ENCODE assay signal across 11 cellular contexts in the genomic region with DNA sequence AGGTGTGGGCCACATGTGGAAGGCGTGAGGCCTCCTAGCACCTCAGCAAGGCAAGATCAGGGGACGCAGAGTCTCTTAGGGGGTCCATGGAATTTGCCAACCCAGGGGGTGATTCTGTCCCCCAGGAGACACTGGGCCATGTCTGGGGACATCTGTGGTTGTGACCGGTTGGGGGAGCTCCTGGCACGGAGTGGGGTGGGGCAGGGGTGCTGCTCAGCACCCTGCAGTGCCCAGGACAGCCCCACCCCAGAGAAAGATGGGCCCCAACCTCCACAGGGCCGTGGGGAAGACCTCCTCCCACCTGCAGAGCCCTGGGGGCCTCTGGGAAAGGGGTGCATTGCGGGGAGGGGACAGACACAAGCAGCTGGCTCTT. TPM values are rescaled to one million over a fixed set of nuclear protein-coding genes. Genes with fewer than 3 reads are reported as not detected.
DNase-seq lines count a peak whose midpoint lies in the region; ATAC-seq and TF ChIP-seq lines count a peak whose summit lies in the region.
"Had no signal": no experiment of that assay in that cellular context is flagged by ENCODE, and none has a peak within 500 bp of the region (broad histone marks: within the 10 kb centered on the region; RNA-seq: fewer than 3 reads in every experiment).

No MANE protein-coding gene starts in this region.

- no peak overlapping the region for H3K4me3 ChIP-seq in left lung
- peak overlapping the region; percentile 85 for H3K4me3 ChIP-seq in suprapubic skin
- no peak overlapping the region for H3K4me3 ChIP-seq in lower leg skin (ENCODE audit: low read depth, poor library complexity, severe bottlenecking)
- H3K4me3 ChIP-seq: hepatocyte, SK-N-MC had no signal

- POLR2A ChIA-PET in activated CD8-positive, alpha-beta T cell treated with anti-CD3 and anti-CD28 coated beads, Interleukin-2, amount 10 ng/mL, durations not matched to agents 7 days and 5 days (lab: Charles Lee): interaction anchor here (0.6 kb wide), 1 partner anchor 8 kb away, joined by 3 read pairs; no protein-coding TSS in a partner anchor

- CTCF ChIA-PET in activated CD8-positive, alpha-beta T cell treated with anti-CD3 and anti-CD28 coated beads, Interleukin-2, amount 10 ng/mL, durations not matched to agents 7 days and 5 days (lab: Charles Lee): no interaction called here

- no peak for ATAC-seq in activated CD8-positive, alpha-beta T cell treated with anti-CD3 and anti-CD28 coated beads, Interleukin-2, amount 10 ng/mL, durations not matched to agents 7 days and 5 days
- ATAC-seq in left lung (no peak), GM18498 (IDR thresholded peaks at IDR 0.05; ENCODE audit: unreplicated experiment) (no peak), GM18519 (IDR thresholded peaks at IDR 0.05; ENCODE audit: low FRiP score, unreplicated experiment) (no peak)

- intact Hi-C loops in left lung (cut with DNase I) (no loop called here), lower leg skin (cut with DNase I; ENCODE audit: low total_unique reads) (no loop called here)

- TF ChIP-seq EP300 in suprapubic skin (IDR thresholded peaks at IDR 0.05): no peak

- no peaks in the 10 kb centered on the region for H3K9me3 ChIP-seq in left lung
- H3K9me3 ChIP-seq in suprapubic skin: no peaks in the 10 kb centered on the region

- H3K36me3 Mint-ChIP-seq in activated CD8-positive, alpha-beta T cell treated with anti-CD3 and anti-CD28 coated beads, Interleukin-2, amount 10 ng/mL, durations not matched to agents 7 days and 5 days (ENCODE audit: low read depth): peaks cover 32% of the 10 kb centered on the region

- H3K36me3 ChIP-seq in left lung (peaks cover 0 to 71% of the 10 kb centered on the region in 2 donors), suprapubic skin (peaks cover 39% of the 10 kb centered on the region)

- no peaks in the 10 kb centered on the region for H3K9me3 Mint-ChIP-seq in activated CD8-positive, alpha-beta T cell treated with anti-CD3 and anti-CD28 coated beads, Interleukin-2, amount 10 ng/mL, durations not matched to agents 7 days and 5 days (ENCODE audit: insufficient read depth)

- TF ChIP-seq CTCF in left lung (IDR thresholded peaks at IDR 0.05) (no peak), suprapubic skin (IDR thresholded peaks at IDR 0.05) (no peak), lower leg skin (IDR thresholded peaks at IDR 0.05) (no peak)

- WGBS in suprapubic skin: 65% methylated on average over 4 of the region's 6 CpGs
- 49 to 52% methylated on average over 4 to 5 of the region's 6 CpGs for WGBS in lower leg skin, 2 donors

- H3K27me3 ChIP-seq in left lung (no peaks in the 10 kb centered on the region), suprapubic skin (no peaks in the 10 kb centered on the region)
- H3K27me3 ChIP-seq: hepatocyte had no signal

- H3K27ac Mint-ChIP-seq in activated CD8-positive, alpha-beta T cell treated with anti-CD3 and anti-CD28 coated beads, Interleukin-2, amount 10 ng/mL, durations not matched to agents 7 days and 5 days: no peak overlapping the region

- TF ChIP-seq POLR2A in GM19099 (IDR thresholded peaks at IDR 0.05; ENCODE audit: extremely low read depth, insufficient read length, low read depth) (peak; percentile 11), suprapubic skin (IDR thresholded peaks at IDR 0.05) (no peak), lower leg skin (IDR thresholded peaks at IDR 0.05) (no peak)

- H3K4me3 Mint-ChIP-seq in activated CD8-positive, alpha-beta T cell treated with anti-CD3 and anti-CD28 coated beads, Interleukin-2, amount 10 ng/mL, durations not matched to agents 7 days and 5 days: no peak overlapping the region

- no peaks in the 10 kb centered on the region for H3K27me3 Mint-ChIP-seq in activated CD8-positive, alpha-beta T cell treated with anti-CD3 and anti-CD28 coated beads, Interleukin-2, amount 10 ng/mL, durations not matched to agents 7 days and 5 days (ENCODE audit: low read depth)

- peaks cover 55% of the 10 kb centered on the region for H3K4me1 Mint-ChIP-seq in activated CD8-positive, alpha-beta T cell treated with anti-CD3 and anti-CD28 coated beads, Interleukin-2, amount 10 ng/mL, durations not matched to agents 7 days and 5 days (ENCODE audit: low read depth)

- H3K27ac ChIP-seq in left lung (peak overlapping the region; percentile 95 to 97), suprapubic skin (peak overlapping the region; percentile 93)
- H3K27ac ChIP-seq: hepatocyte, SK-N-MC had no signal

- H3K4me1 ChIP-seq in left lung: peaks cover 61 to 86% of the 10 kb centered on the region in 2 donors
- H3K4me1 ChIP-seq in suprapubic skin: peaks cover 86% of the 10 kb centered on the region

- peak; percentile 20 for DNase-seq in activated CD8-positive, alpha-beta T cell treated with anti-CD3 and anti-CD28 coated beads, Interleukin-2, amount 10 ng/mL, durations not matched to agents 7 days and 5 days
- DNase-seq in left lung (no peak), suprapubic skin (ENCODE audit: low spot score in 2 of 2) (no peak), lower leg skin (ENCODE audit: low spot score in 2 of 2) (no peak)
- DNase-seq: NCI-H2171 had no signal

RNA-seq across cellular contexts. Expression of gene MKNK2, which starts 4.0 kb away (rescaled TPM):
- 100 to 1,000 TPM; 332 to 348 TPM for total RNA-seq in activated CD8-positive, alpha-beta T cell treated with anti-CD3 and anti-CD28 coated beads, Interleukin-2, amount 10 ng/mL, durations not matched to agents 7 days and 5 days
- total RNA-seq in left lung (100 to 1,000 TPM; 238 to 291 TPM), suprapubic skin (100 to 1,000 TPM; 209 to 249 (median 219) TPM), lower leg skin (100 to 1,000 TPM; 224 to 367 (median 251) TPM)

RNA-seq across cellular contexts. Expression of gene BTBD2, which starts 31.5 kb away (rescaled TPM):
- total RNA-seq in activated CD8-positive, alpha-beta T cell treated with anti-CD3 and anti-CD28 coated beads, Interleukin-2, amount 10 ng/mL, durations not matched to agents 7 days and 5 days: 10 to 100 TPM; 48.2 to 53.4 TPM
- total RNA-seq in left lung: 10 to 100 TPM; 63.1 to 63.6 TPM
- total RNA-seq in suprapubic skin: 100 to 1,000 TPM in 1 of 4 donors, 10 to 100 TPM in 3; 83.0 to 101 (median 90.3) TPM
- 10 to 100 TPM; 85.0 to 99.3 (median 94.9) TPM for total RNA-seq in lower leg skin

RNA-seq across cellular contexts. Expression of gene MOB3A, which starts 49.1 kb away (rescaled TPM):
- 100 to 1,000 TPM; 235 to 240 TPM for total RNA-seq in activated CD8-positive, alpha-beta T cell treated with anti-CD3 and anti-CD28 coated beads, Interleukin-2, amount 10 ng/mL, durations not matched to agents 7 days and 5 days
- 100 to 1,000 TPM in 1 of 2 donors, 10 to 100 TPM in 1; 59.1 to 105 TPM for total RNA-seq in left lung
- total RNA-seq in suprapubic skin: 10 to 100 TPM; 23.7 to 29.4 (median 28.1) TPM
- total RNA-seq in lower leg skin: 10 to 100 TPM; 26.4 to 46.0 (median 34.5) TPM

RNA-seq across cellular contexts. Expression of gene IZUMO4, which starts 49.7 kb away (rescaled TPM):
- total RNA-seq in activated CD8-positive, alpha-beta T cell treated with anti-CD3 and anti-CD28 coated beads, Interleukin-2, amount 10 ng/mL, durations not matched to agents 7 days and 5 days: 1 to 10 TPM; 8.7 to 9.5 TPM
- 1 to 10 TPM; 2.6 to 5.2 TPM for total RNA-seq in left lung
- total RNA-seq in suprapubic skin: 1 to 10 TPM; 2.1 to 8.1 (median 6.4) TPM
- 1 to 10 TPM in 3 of 4 donors, under 1 TPM in 1; 0.25 to 8.8 (median 4.3) TPM for total RNA-seq in lower leg skin
- total RNA-seq: Daoy had no signal
